In genomic region chr20:60212695-60213094, GRCh38 we compare ENCODE assay signal across 24 cellular contexts.
DNase-seq lines count a peak whose midpoint lies in the region; ATAC-seq, FAIRE-seq and TF ChIP-seq lines count a peak whose summit lies in the region.
"Had no signal": no experiment of that assay in that cellular context is flagged by ENCODE, and none has a peak within 500 bp of the region (broad histone marks: within the 10 kb centered on the region; RNA-seq: fewer than 3 reads in every experiment).

No MANE protein-coding gene starts in this region.

- no peak overlapping the region for H3K4me3 Mint-ChIP-seq in activated CD8-positive, alpha-beta T cell treated with anti-CD3 and anti-CD28 coated beads, Interleukin-2, amount 10 ng/mL, durations not matched to agents 7 days and 5 days
- no peak overlapping the region for H3K4me3 Mint-ChIP-seq in activated CD8-positive, alpha-beta T cell treated with anti-CD3 and anti-CD28 coated beads for 36 hours
- H3K4me3 Mint-ChIP-seq: B cell; CD4-positive, CD25-positive, alpha-beta regulatory T cell; CD8-positive, alpha-beta T cell had no signal

- H3K27me3 ChIP-seq in RWPE2 (ENCODE audit: insufficient read depth, poor library complexity, severe bottlenecking), result peaks cover 23% of the 10 kb centered on the region
- H3K27me3 ChIP-seq: BLaER1 had no signal

- H3K36me3 Mint-ChIP-seq in activated CD8-positive, alpha-beta T cell treated with anti-CD3 and anti-CD28 coated beads, Interleukin-2, amount 10 ng/mL, durations not matched to agents 7 days and 5 days (ENCODE audit: low read depth), result no peaks in the 10 kb centered on the region
- H3K36me3 Mint-ChIP-seq in activated CD8-positive, alpha-beta T cell treated with anti-CD3 and anti-CD28 coated beads for 36 hours (ENCODE audit: low read depth), result no peaks in the 10 kb centered on the region
- H3K36me3 Mint-ChIP-seq: CD4-positive, CD25-positive, alpha-beta regulatory T cell; CD8-positive, alpha-beta T cell had no signal

- no peak for ATAC-seq in activated CD8-positive, alpha-beta T cell treated with anti-CD3 and anti-CD28 coated beads, Interleukin-2, amount 10 ng/mL, durations not matched to agents 7 days and 5 days
- no peak for ATAC-seq in activated CD8-positive, alpha-beta T cell treated with anti-CD3 and anti-CD28 coated beads for 36 hours
- ATAC-seq in RWPE2 (ENCODE audit: low read depth) (no peak), GM18519 (IDR thresholded peaks at IDR 0.05; ENCODE audit: low FRiP score, unreplicated experiment) (no peak), GM18873 (IDR thresholded peaks at IDR 0.05; ENCODE audit: low FRiP score, unreplicated experiment) (no peak)
- ATAC-seq: CD8-positive, alpha-beta T cell; GM12878 had no signal

- DNase-seq in activated CD8-positive, alpha-beta T cell treated with anti-CD3 and anti-CD28 coated beads, Interleukin-2, amount 10 ng/mL, durations not matched to agents 7 days and 5 days, result no peak
- no peak for DNase-seq in activated CD8-positive, alpha-beta T cell treated with anti-CD3 and anti-CD28 coated beads for 36 hours
- DNase-seq in RWPE2 (ENCODE audit: low spot score), result peak; percentile 63
- DNase-seq in kidney, result peak; percentile 41
- peak; percentile 69 for DNase-seq in posterior vena cava (ENCODE audit: low spot score)
- no peak for DNase-seq in activated effector memory CD4-positive, alpha-beta T cell treated with anti-CD3 and anti-CD28 coated beads, Interleukin-2, amount 50 U/mL, for 16 hours
- DNase-seq: Caco-2; CD4-positive, CD25-positive, alpha-beta regulatory T cell; CD8-positive, alpha-beta T cell; DMS153; EL; GDM1; GM23248; H7; HCEC 1CT had no signal

- no peak for TF ChIP-seq CTCF in activated CD8-positive, alpha-beta T cell treated with anti-CD3 and anti-CD28 coated beads for 36 hours (IDR thresholded peaks at IDR 0.05)
- TF ChIP-seq CTCF in RWPE2 (IDR thresholded peaks at IDR 0.05; ENCODE audit: poor library complexity, severe bottlenecking), result no peak
- TF ChIP-seq CTCF in kidney (IDR thresholded peaks at IDR 0.05; ENCODE audit: borderline replicate concordance, extremely low read depth, insufficient read depth), result no peak

- peaks cover 3% of the 10 kb centered on the region for H3K4me1 Mint-ChIP-seq in activated CD8-positive, alpha-beta T cell treated with anti-CD3 and anti-CD28 coated beads, Interleukin-2, amount 10 ng/mL, durations not matched to agents 7 days and 5 days (ENCODE audit: low read depth)
- H3K4me1 Mint-ChIP-seq in activated CD8-positive, alpha-beta T cell treated with anti-CD3 and anti-CD28 coated beads for 36 hours (ENCODE audit: low read depth), result no peaks in the 10 kb centered on the region

- H3K27ac Mint-ChIP-seq in activated CD8-positive, alpha-beta T cell treated with anti-CD3 and anti-CD28 coated beads, Interleukin-2, amount 10 ng/mL, durations not matched to agents 7 days and 5 days, result peak overlapping the region; percentile 19
- no peak overlapping the region for H3K27ac Mint-ChIP-seq in activated CD8-positive, alpha-beta T cell treated with anti-CD3 and anti-CD28 coated beads for 36 hours
- H3K27ac Mint-ChIP-seq: B cell; CD8-positive, alpha-beta T cell had no signal

- no peak overlapping the region for H3K9ac ChIP-seq in kidney (ENCODE audit: low read length in 2 of 2)
- H3K9ac ChIP-seq: BLaER1, GM23248 had no signal

- CTCF ChIA-PET in activated CD8-positive, alpha-beta T cell treated with anti-CD3 and anti-CD28 coated beads, Interleukin-2, amount 10 ng/mL, durations not matched to agents 7 days and 5 days (lab: Charles Lee), result interaction anchor here (1.0 kb wide), 1 partner anchor 210 kb away, joined by 3 read pairs; no protein-coding TSS in a partner anchor
- CTCF ChIA-PET in activated CD8-positive, alpha-beta T cell treated with anti-CD3 and anti-CD28 coated beads for 36 hours (lab: Charles Lee), result interaction anchor here (0.9 to 2.5 kb wide), 4 partner anchors 10 to 50 kb away, joined by 3 to 15 read pairs (median 6); no protein-coding TSS in a partner anchor

- H3K27me3 Mint-ChIP-seq in activated CD8-positive, alpha-beta T cell treated with anti-CD3 and anti-CD28 coated beads, Interleukin-2, amount 10 ng/mL, durations not matched to agents 7 days and 5 days (ENCODE audit: low read depth), result no peaks in the 10 kb centered on the region
- peaks cover 2% of the 10 kb centered on the region for H3K27me3 Mint-ChIP-seq in activated CD8-positive, alpha-beta T cell treated with anti-CD3 and anti-CD28 coated beads for 36 hours

- H3K4me1 ChIP-seq in RWPE2 (ENCODE audit: insufficient read depth, poor library complexity, severe bottlenecking), result no peaks in the 10 kb centered on the region
- H3K4me1 ChIP-seq in kidney (ENCODE audit: control insufficient read depth in 1 of 2, insufficient read depth in 1 of 2, low read depth in 1 of 2, low read length in 2 of 2), result no peaks in the 10 kb centered on the region
- H3K4me1 ChIP-seq: Caco-2 had no signal

- H3K9me3 Mint-ChIP-seq in activated CD8-positive, alpha-beta T cell treated with anti-CD3 and anti-CD28 coated beads, Interleukin-2, amount 10 ng/mL, durations not matched to agents 7 days and 5 days (ENCODE audit: insufficient read depth), result no peaks in the 10 kb centered on the region
- no peaks in the 10 kb centered on the region for H3K9me3 Mint-ChIP-seq in activated CD8-positive, alpha-beta T cell treated with anti-CD3 and anti-CD28 coated beads for 36 hours
- H3K9me3 Mint-ChIP-seq: CD8-positive, alpha-beta T cell had no signal

- H3K36me3 ChIP-seq in RWPE2 (ENCODE audit: low read depth), result no peaks in the 10 kb centered on the region
- H3K36me3 ChIP-seq in kidney (ENCODE audit: control insufficient read depth in 1 of 2, insufficient read depth in 2 of 2, low read length in 2 of 2), result no peaks in the 10 kb centered on the region
- H3K36me3 ChIP-seq: BLaER1 had no signal

- no peaks in the 10 kb centered on the region for H3K9me3 ChIP-seq in RWPE2 (ENCODE audit: severe bottlenecking)
- no peaks in the 10 kb centered on the region for H3K9me3 ChIP-seq in kidney (ENCODE audit: control insufficient read depth in 1 of 2, low read length in 2 of 2)
- H3K9me3 ChIP-seq: BLaER1, Caco-2 had no signal

- intact Hi-C loops in activated CD8-positive, alpha-beta T cell treated with anti-CD3 and anti-CD28 coated beads for 36 hours (cut with micrococcal nuclease), result loop anchor here (10.0 kb wide), 1 partner anchor 1012 kb away; no protein-coding TSS in a partner anchor
- intact Hi-C loops in kidney (cut with DNase I), result no loop called here
- intact Hi-C loops in posterior vena cava (cut with DNase I), result loop anchor here in 1 of 2 donors (10.0 kb wide), 1 partner anchor 1682 kb away; no protein-coding TSS in a partner anchor

- H3K27ac ChIP-seq in RWPE2 (ENCODE audit: poor library complexity, severe bottlenecking) (no peak overlapping the region), kidney (ENCODE audit: low read depth in 2 of 2, low read length in 2 of 2) (no peak overlapping the region)
- H3K27ac ChIP-seq: 22Rv1, BLaER1, C4-2B, GM23248 had no signal

- no peak for FAIRE-seq in kidney (lab: Jason Lieb, UNC)
- FAIRE-seq: A204.1, GM12878, H1 had no signal

- H3K4me3 ChIP-seq in RWPE2 (ENCODE audit: severe bottlenecking) (no peak overlapping the region), kidney (ENCODE audit: low read length in 2 of 2) (no peak overlapping the region)
- H3K4me3 ChIP-seq: BLaER1, GM12878, GM23248 had no signal

- POLR2A ChIA-PET in activated CD8-positive, alpha-beta T cell treated with anti-CD3 and anti-CD28 coated beads, Interleukin-2, amount 10 ng/mL, durations not matched to agents 7 days and 5 days (lab: Charles Lee), result no interaction called here
- POLR2A ChIA-PET in activated CD8-positive, alpha-beta T cell treated with anti-CD3 and anti-CD28 coated beads for 36 hours (lab: Charles Lee), result no interaction called here

Comparison
In these comparisons a context has a peak if more than half of its experiments do, and no peak if none do; other contexts are left out.
1. DNase-seq: peak in RWPE2 (single experiment), kidney (single experiment) and posterior vena cava (single experiment); none in activated CD8-positive, alpha-beta T cell treated with anti-CD3 and anti-CD28 coated beads, Interleukin-2, amount 10 ng/mL, durations not matched to agents 7 days and 5 days (single experiment), activated CD8-positive, alpha-beta T cell treated with anti-CD3 and anti-CD28 coated beads for 36 hours (single experiment) and activated effector memory CD4-positive, alpha-beta T cell treated with anti-CD3 and anti-CD28 coated beads, Interleukin-2, amount 50 U/mL, for 16 hours (single experiment).